1 cellular context compared by ENCODE assay signal in genomic region chr9:6788175-6789016, GRCh38.
TF ChIP-seq lines count a peak whose summit lies in the region.

No MANE protein-coding gene starts in this region.

TF ChIP-seq in HepG2, 621 proteins besides CTCF, POLR2A, EP300 and RAD21 (continued from another document):
- TF ChIP-seq ZBTB33 (CRISPR knock-in tag; IDR thresholded peaks at IDR 0.05) (no peak), ATF7 (IDR thresholded peaks at IDR 0.05) (0 out of 2 replicates have a peak, but pooled peaks have one; percentile 11), ATF7 (CRISPR knock-in tag; IDR thresholded peaks at IDR 0.05) (no peak), HNF4G (IDR thresholded peaks at IDR 0.05; ENCODE audit: borderline replicate concordance, low read depth, low read length) (peak; percentile 74), HNF4G (CRISPR knock-in tag; IDR thresholded peaks at IDR 0.05; ENCODE audit: borderline replicate concordance, low read depth) (peak; percentile 21; the same call in 1 of the 2 replicates), ZNF333 (CRISPR knock-in tag; IDR thresholded peaks at IDR 0.05; ENCODE audit: borderline replicate concordance) (0 out of 2 replicates have a peak, but pooled peaks have one; percentile 21), ZNF530 (CRISPR knock-in tag; IDR thresholded peaks at IDR 0.05; ENCODE audit: low read depth) (no peak), PRPF4 (IDR thresholded peaks at IDR 0.05; ENCODE audit: low read depth, low read length, poor library complexity, severe bottlenecking) (no peak), ZNF354B (CRISPR knock-in tag; IDR thresholded peaks at IDR 0.05) (no peak), ATF7-NPFF (CRISPR knock-in tag; IDR thresholded peaks at IDR 0.05; ENCODE audit: low read depth) (no peak), ZNF484 (CRISPR knock-in tag; IDR thresholded peaks at IDR 0.05; ENCODE audit: borderline replicate concordance, low read depth) (no peak), ZNF350 (CRISPR knock-in tag; IDR thresholded peaks at IDR 0.05; ENCODE audit: borderline replicate concordance, low read depth) (peak; percentile 38; the same call in 1 of the 2 replicates), HNF1B (CRISPR knock-in tag; IDR thresholded peaks at IDR 0.05) (peak; percentile 50; the same call in 1 of the 2 replicates), ZFYVE20 (CRISPR knock-in tag; IDR thresholded peaks at IDR 0.05; ENCODE audit: borderline replicate concordance, low read depth) (no peak), NRL (CRISPR knock-in tag; IDR thresholded peaks at IDR 0.05; ENCODE audit: borderline replicate concordance) (no peak)
- TF ChIP-seq, protein P1, sequence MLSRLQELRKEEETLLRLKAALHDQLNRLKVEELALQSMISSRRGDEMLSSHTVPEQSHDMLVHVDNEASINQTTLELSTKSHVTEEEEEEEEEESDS (CRISPR knock-in tag; IDR thresholded peaks at IDR 0.05; ENCODE audit: borderline replicate concordance) = no peak; the same call in 1 of the 2 replicates
- TF ChIP-seq, protein P2, sequence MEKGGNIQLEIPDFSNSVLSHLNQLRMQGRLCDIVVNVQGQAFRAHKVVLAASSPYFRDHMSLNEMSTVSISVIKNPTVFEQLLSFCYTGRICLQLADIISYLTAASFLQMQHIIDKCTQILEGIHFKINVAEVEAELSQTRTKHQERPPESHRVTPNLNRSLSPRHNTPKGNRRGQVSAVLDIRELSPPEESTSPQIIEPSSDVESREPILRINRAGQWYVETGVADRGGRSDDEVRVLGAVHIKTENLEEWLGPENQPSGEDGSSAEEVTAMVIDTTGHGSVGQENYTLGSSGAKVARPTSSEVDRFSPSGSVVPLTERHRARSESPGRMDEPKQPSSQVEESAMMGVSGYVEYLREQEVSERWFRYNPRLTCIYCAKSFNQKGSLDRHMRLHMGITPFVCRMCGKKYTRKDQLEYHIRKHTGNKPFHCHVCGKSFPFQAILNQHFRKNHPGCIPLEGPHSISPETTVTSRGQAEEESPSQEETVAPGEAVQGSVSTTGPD (CRISPR knock-in tag; IDR thresholded peaks at IDR 0.05) = no peak
